Comparison of ENCODE assay signal across 23 cellular contexts in genomic region chr3:46856576-46857471, GRCh38. TPM values are rescaled to one million over a fixed set of nuclear protein-coding genes. Genes with fewer than 3 reads are reported as not detected.
DNase-seq lines count a peak whose midpoint lies in the region; ATAC-seq, FAIRE-seq and TF ChIP-seq lines count a peak whose summit lies in the region.
"Had no signal": no experiment of that assay in that cellular context is flagged by ENCODE, and none has a peak within 500 bp of the region (broad histone marks: within the 10 kb centered on the region; RNA-seq: fewer than 3 reads in every experiment).

No MANE protein-coding gene starts in this region.

- no peak for TF ChIP-seq RAD21 in H1 (IDR thresholded peaks at IDR 0.05 in 1 of 2, conservative IDR thresholded peaks at IDR 0.05 in 1 of 2; ENCODE audit: low read depth in 2 of 2, low read length in 2 of 2)

- no peak for TF ChIP-seq POLR2A in H1 (IDR thresholded peaks at IDR 0.05; ENCODE audit: control extremely low read depth in 1 of 2, low read depth in 2 of 2, low read length in 2 of 2)
- TF ChIP-seq POLR2A in testis (IDR thresholded peaks at IDR 0.05), result no peak

- no peaks in the 10 kb centered on the region for H3K4me1 Mint-ChIP-seq in activated CD8-positive, alpha-beta T cell treated with anti-CD3 and anti-CD28 coated beads for 36 hours (ENCODE audit: low read depth)
- H3K4me1 Mint-ChIP-seq in activated CD8-positive, alpha-beta T cell treated with anti-CD3 and anti-CD28 coated beads, Interleukin-2, amount 10 ng/mL, durations not matched to agents 7 days and 5 days (ENCODE audit: low read depth), result no peaks in the 10 kb centered on the region
- peaks cover 13% of the 10 kb centered on the region for H3K4me1 Mint-ChIP-seq in mesothelial cell of epicardium

- H3K27me3 ChIP-seq in H1 (replicated peaks in 1 of 4; ENCODE audit: control insufficient read depth in 3 of 4, extremely low read depth in 1 of 4, insufficient read depth in 3 of 4, low read length in 3 of 4) (peaks cover 0 to 4% (median 1%) of the 10 kb centered on the region in 4 experiments; a peak in 2 of 7 replicates), testis (no peaks in the 10 kb centered on the region)

- DNase-seq in activated CD8-positive, alpha-beta T cell treated with anti-CD3 and anti-CD28 coated beads for 36 hours, result peak; percentile 0
- no peak for DNase-seq in activated CD8-positive, alpha-beta T cell treated with anti-CD3 and anti-CD28 coated beads, Interleukin-2, amount 10 ng/mL, durations not matched to agents 7 days and 5 days
- no peak for DNase-seq in H1 (ENCODE audit: low read depth in 1 of 2, low spot score in 2 of 2)
- peak; percentile 12 to 34 for DNase-seq in mesothelial cell of epicardium (ENCODE audit: low spot score in 2 of 2, unreplicated experiment in 2 of 2)
- peak; percentile 7 for DNase-seq in testis
- DNase-seq in NCI-H446 (lab: John Stamatoyannopoulos, UW), result no peak
- DNase-seq: activated CD4-positive, alpha-beta T cell treated with anti-CD3 and anti-CD28 coated beads, Interleukin-2, amount 50 U/mL, for 4 hours; activated T-cell treated with anti-CD3 and anti-CD28 coated beads, Interleukin-2, amount 50 U/mL, for 24 hours; Kasumi-1; kidney glomerular epithelial cell; NCI-H1092 treated with DMSO at 0.1 percent for 48 hours; NCI-H2081 treated with DMSO at 0.1 percent for 48 hours; RPMI8226; stimulated activated naive CD4-positive, alpha-beta T cell treated with Interleukin-2 at 50 U/mL for 16 hours; SW 1271; trophoblast cell had no signal

- no peak overlapping the region for H2AFZ ChIP-seq in H1 (ENCODE audit: low read length)

- H3K4me1 ChIP-seq in H1 (replicated peaks in 1 of 4; ENCODE audit: control insufficient read depth in 3 of 4, insufficient read depth in 4 of 4, low read length in 3 of 4) (no peaks in the 10 kb centered on the region; a peak in 1 of 7 replicates), testis (peaks cover 3% of the 10 kb centered on the region)

- H3K18ac ChIP-seq in H1 (ENCODE audit: extremely low read depth, low read length), result no peak overlapping the region

- H3K36me3 Mint-ChIP-seq in activated CD8-positive, alpha-beta T cell treated with anti-CD3 and anti-CD28 coated beads for 36 hours (ENCODE audit: low read depth), result no peaks in the 10 kb centered on the region
- H3K36me3 Mint-ChIP-seq in activated CD8-positive, alpha-beta T cell treated with anti-CD3 and anti-CD28 coated beads, Interleukin-2, amount 10 ng/mL, durations not matched to agents 7 days and 5 days (ENCODE audit: low read depth), result no peaks in the 10 kb centered on the region
- H3K36me3 Mint-ChIP-seq in mesothelial cell of epicardium, result no peaks in the 10 kb centered on the region
- H3K36me3 Mint-ChIP-seq: activated naive CD8-positive, alpha-beta T cell had no signal

- H3K9me3 Mint-ChIP-seq in activated CD8-positive, alpha-beta T cell treated with anti-CD3 and anti-CD28 coated beads for 36 hours, result no peaks in the 10 kb centered on the region
- H3K9me3 Mint-ChIP-seq in activated CD8-positive, alpha-beta T cell treated with anti-CD3 and anti-CD28 coated beads, Interleukin-2, amount 10 ng/mL, durations not matched to agents 7 days and 5 days (ENCODE audit: insufficient read depth), result no peaks in the 10 kb centered on the region
- H3K9me3 Mint-ChIP-seq in mesothelial cell of epicardium, result no peaks in the 10 kb centered on the region
- H3K9me3 Mint-ChIP-seq: activated T-cell treated with anti-CD3 and anti-CD28 coated beads, Interleukin-2, amount 50 U/mL, for 24 hours had no signal

- H3K56ac ChIP-seq in H1 (replicated peaks; ENCODE audit: insufficient read length, low read depth, low read length), result no peak overlapping the region

- WGBS in H1 (ENCODE audit: extremely low coverage in 1 of 2, insufficient coverage in 1 of 2, insufficient read length in 1 of 2, insufficient replicate concordance in 2 of 2, low coverage in 1 of 2, low lambda C conversion rate in 2 of 2, missing lambda C conversion rate in 1 of 2), 2 experiments, result 89% methylated on average over 15 of the region's 17 CpGs; no CpG with 5 or more reads in 1 of the 2 experiments
- WGBS in testis, 2 donors, result 90 to 92% methylated on average over 12 to 17 of the region's 17 CpGs

- no peak overlapping the region for H2AK5ac ChIP-seq in H1 (ENCODE audit: low read depth, low read length)

- no peak overlapping the region for H3K4me3 Mint-ChIP-seq in activated CD8-positive, alpha-beta T cell treated with anti-CD3 and anti-CD28 coated beads for 36 hours
- H3K4me3 Mint-ChIP-seq in activated CD8-positive, alpha-beta T cell treated with anti-CD3 and anti-CD28 coated beads, Interleukin-2, amount 10 ng/mL, durations not matched to agents 7 days and 5 days, result no peak overlapping the region
- no peak overlapping the region for H3K4me3 Mint-ChIP-seq in mesothelial cell of epicardium
- H3K4me3 Mint-ChIP-seq: activated naive CD8-positive, alpha-beta T cell; activated T-cell treated with anti-CD3 and anti-CD28 coated beads, Interleukin-2, amount 50 U/mL, for 24 hours had no signal

- H3K9me3 ChIP-seq in H1 (ENCODE audit: insufficient read depth in 2 of 2, low read depth in 1 of 2, low read length in 1 of 2) (no peaks in the 10 kb centered on the region), testis (no peaks in the 10 kb centered on the region)

- no peak overlapping the region for H2BK20ac ChIP-seq in H1 (ENCODE audit: low read length)

- no peak for TF ChIP-seq CTCF in activated CD8-positive, alpha-beta T cell treated with anti-CD3 and anti-CD28 coated beads for 36 hours (IDR thresholded peaks at IDR 0.05)
- TF ChIP-seq CTCF in H1 (IDR thresholded peaks at IDR 0.05; ENCODE audit: control extremely low read depth in 1 of 3, insufficient read depth in 1 of 3, low read depth in 1 of 3, low read length in 3 of 3) (no peak), mesothelial cell of epicardium (IDR thresholded peaks at IDR 0.05; ENCODE audit: unreplicated experiment) (no peak), testis (IDR thresholded peaks at IDR 0.05) (no peak)

- CTCF ChIA-PET in activated CD8-positive, alpha-beta T cell treated with anti-CD3 and anti-CD28 coated beads for 36 hours (lab: Charles Lee), result interaction anchor here (1.7 kb wide), 1 partner anchor 10 kb away, joined by 4 read pairs; no protein-coding TSS in a partner anchor
- CTCF ChIA-PET in activated CD8-positive, alpha-beta T cell treated with anti-CD3 and anti-CD28 coated beads, Interleukin-2, amount 10 ng/mL, durations not matched to agents 7 days and 5 days (lab: Charles Lee), result no interaction called here
- CTCF ChIA-PET in H1 (lab: Charles Lee; ENCODE audit: partially characterized antibody), result interaction anchor here (1.0 to 3.6 kb wide), 6 partner anchors 8 to 407 kb away, joined by 3 to 28 read pairs (median 6); no protein-coding TSS in a partner anchor

- TF ChIP-seq EP300 in H1 (IDR thresholded peaks at IDR 0.05; ENCODE audit: borderline replicate concordance in 1 of 2, low read depth in 2 of 2, low read length in 2 of 2), result no peak

- H2BK120ac ChIP-seq in H1 (replicated peaks; ENCODE audit: low read depth, low read length), result no peak overlapping the region

- 0 out of 2 replicates have a peak, but pooled peaks cover 2% of the 10 kb centered on the region for H3K79me1 ChIP-seq in H1 (ENCODE audit: low read depth, low read length)

- H3K79me2 ChIP-seq in H1 (ENCODE audit: control insufficient read depth in 1 of 2, insufficient read depth in 2 of 2, low read length in 2 of 2), result no peaks in the 10 kb centered on the region

- no peak overlapping the region for H3K4ac ChIP-seq in H1 (replicated peaks; ENCODE audit: insufficient read length, low read depth, low read length)

- 0 out of 2 replicates have a peak, but pooled peaks cover 1% of the 10 kb centered on the region for H3K23me2 ChIP-seq in H1 (ENCODE audit: low read depth, low read length)

- no peak for FAIRE-seq in H1 (lab: Jason Lieb, UNC)
- FAIRE-seq: HTR-8/SVneo, TTC549 had no signal

- H3K27ac ChIP-seq in H1 (ENCODE audit: low read depth, low read length), result no peak overlapping the region
- no peak overlapping the region for H3K27ac ChIP-seq in testis

- H2BK5ac ChIP-seq in H1 (ENCODE audit: low read depth, low read length), result no peak overlapping the region

- POLR2A ChIA-PET in activated CD8-positive, alpha-beta T cell treated with anti-CD3 and anti-CD28 coated beads for 36 hours (lab: Charles Lee), result no interaction called here
- POLR2A ChIA-PET in activated CD8-positive, alpha-beta T cell treated with anti-CD3 and anti-CD28 coated beads, Interleukin-2, amount 10 ng/mL, durations not matched to agents 7 days and 5 days (lab: Charles Lee), result no interaction called here
- POLR2A ChIA-PET in H1 (lab: Charles Lee; ENCODE audit: partially characterized antibody), result no interaction called here

- H3K14ac ChIP-seq in H1 (ENCODE audit: insufficient read length), result no peak overlapping the region

- H3K27me3 Mint-ChIP-seq in activated CD8-positive, alpha-beta T cell treated with anti-CD3 and anti-CD28 coated beads for 36 hours, result no peaks in the 10 kb centered on the region
- no peaks in the 10 kb centered on the region for H3K27me3 Mint-ChIP-seq in activated CD8-positive, alpha-beta T cell treated with anti-CD3 and anti-CD28 coated beads, Interleukin-2, amount 10 ng/mL, durations not matched to agents 7 days and 5 days (ENCODE audit: low read depth)
- H3K27me3 Mint-ChIP-seq in mesothelial cell of epicardium (ENCODE audit: low read depth), result peaks cover 6% of the 10 kb centered on the region
- H3K27me3 Mint-ChIP-seq: activated naive CD8-positive, alpha-beta T cell had no signal

- H3K9ac ChIP-seq in H1 (replicated peaks in 1 of 4; ENCODE audit: extremely low read depth in 1 of 4, low read depth in 3 of 4, low read length in 3 of 4), result no peak overlapping the region

- H3K27ac Mint-ChIP-seq in activated CD8-positive, alpha-beta T cell treated with anti-CD3 and anti-CD28 coated beads for 36 hours, result no peak overlapping the region
- H3K27ac Mint-ChIP-seq in activated CD8-positive, alpha-beta T cell treated with anti-CD3 and anti-CD28 coated beads, Interleukin-2, amount 10 ng/mL, durations not matched to agents 7 days and 5 days, result no peak overlapping the region
- no peak overlapping the region for H3K27ac Mint-ChIP-seq in mesothelial cell of epicardium
- H3K27ac Mint-ChIP-seq: activated naive CD8-positive, alpha-beta T cell; activated T-cell treated with anti-CD3 and anti-CD28 coated beads, Interleukin-2, amount 50 U/mL, for 24 hours had no signal

- H4K5ac ChIP-seq in H1 (ENCODE audit: insufficient read length, low read depth, low read length), result no peak overlapping the region

- H2BK12ac ChIP-seq in H1 (ENCODE audit: low read depth, low read length), result no peak overlapping the region

- 0 out of 2 replicates have a peak overlapping the region, but pooled peaks have one; percentile 61 for H2BK15ac ChIP-seq in H1 (ENCODE audit: low read length)

- intact Hi-C loops in activated CD8-positive, alpha-beta T cell treated with anti-CD3 and anti-CD28 coated beads for 36 hours (cut with micrococcal nuclease), result no loop called here
- intact Hi-C loops in testis (cut with DNase I; ENCODE audit: low total_unique reads), result no loop called here

- H3K4me2 ChIP-seq in H1 (ENCODE audit: insufficient read depth in 1 of 2, low read depth in 2 of 2, low read length in 2 of 2), result no peak overlapping the region

- H4K20me1 ChIP-seq in H1 (replicated peaks in 1 of 2; ENCODE audit: control insufficient read depth in 1 of 2, insufficient read depth in 2 of 2, low read length in 2 of 2), result no peaks in the 10 kb centered on the region

- H3K4me3 ChIP-seq in H1 (ENCODE audit: extremely low read depth in 1 of 4, insufficient read depth in 2 of 4, low read depth in 3 of 4, low read length in 4 of 4) (no peak overlapping the region), testis (no peak overlapping the region)

- H3K36me3 ChIP-seq in H1 (ENCODE audit: control insufficient read depth in 2 of 4, insufficient read depth in 4 of 4, low read length in 3 of 4) (no peaks in the 10 kb centered on the region), testis (ENCODE audit: low read depth, missing control alignments) (no peaks in the 10 kb centered on the region)

- no peak overlapping the region for H4K91ac ChIP-seq in H1 (replicated peaks; ENCODE audit: insufficient read length, low read length)

- no peak for ATAC-seq in activated CD8-positive, alpha-beta T cell treated with anti-CD3 and anti-CD28 coated beads for 36 hours
- no peak for ATAC-seq in activated CD8-positive, alpha-beta T cell treated with anti-CD3 and anti-CD28 coated beads, Interleukin-2, amount 10 ng/mL, durations not matched to agents 7 days and 5 days
- ATAC-seq in GM18511 (IDR thresholded peaks at IDR 0.05; ENCODE audit: unreplicated experiment), result no peak
- no peak for ATAC-seq in HG03280 (IDR thresholded peaks at IDR 0.05; ENCODE audit: unreplicated experiment)

- no peak overlapping the region for H3K23ac ChIP-seq in H1 (ENCODE audit: insufficient read length)

- no peak overlapping the region for H4K8ac ChIP-seq in H1 (ENCODE audit: extremely low read depth, insufficient read depth, low read length)

RNA-seq across cellular contexts. Expression of gene MYL3, which starts 6.4 kb away (rescaled TPM):
- not detected for total RNA-seq in activated CD8-positive, alpha-beta T cell treated with anti-CD3 and anti-CD28 coated beads for 36 hours
- not detected for total RNA-seq in activated CD8-positive, alpha-beta T cell treated with anti-CD3 and anti-CD28 coated beads, Interleukin-2, amount 10 ng/mL, durations not matched to agents 7 days and 5 days
- total RNA-seq in H1 (2021; fragmentation: NEBNext Ultra II Directional; extraction: Animal tissue kit (Norgen Biotek cat#: 25700)), result not detected in 2 replicates
- polyA plus RNA-seq in H1 (2011; rRNA removed) (0.06 TPM in 1 of 2 replicates, not detected in the other), testis (ENCODE audit: insufficient read depth, low read depth, low replicate concordance) (14.5 TPM)
- 0.10 TPM for polyA plus RNA-seq in H1 (2011; cell fraction: cytosol; rRNA removed)
- polyA plus RNA-seq in H1 (2011; cell fraction: nucleus; rRNA removed), result not detected
- 0.19 to 0.27 TPM in 2 of 4 replicates, not detected in the others for polyA plus RNA-seq in H1 (2012, experiment 1 of 2)
- polyA plus RNA-seq in H1 (2012, experiment 2 of 2), result 0.33 TPM
- polyA plus RNA-seq in H1 (2013, experiment 1 of 2), result 0.08 TPM
- polyA plus RNA-seq in H1 (2013, experiment 2 of 2), result not detected
- polyA minus RNA-seq in H1 (2011; rRNA and poly(A)+ RNA removed), result not detected in 2 replicates
- polyA minus RNA-seq in H1 (2011; cell fraction: cytosol; rRNA and poly(A)+ RNA removed), result not detected
- not detected for polyA minus RNA-seq in H1 (2011; cell fraction: nucleus; rRNA and poly(A)+ RNA removed)
- total RNA-seq in mesothelial cell of epicardium (5.2 to 6.8 TPM (median 5.3 TPM) in 3 replicates), testis (1 to 10 TPM; 1.2 to 3.0 TPM)
- total RNA-seq: dermis microvascular lymphatic vessel endothelial cell, NCI-H460 had no signal

RNA-seq across cellular contexts. Expression of gene PTH1R, which starts 20.7 kb away (rescaled TPM):
- not detected for total RNA-seq in activated CD8-positive, alpha-beta T cell treated with anti-CD3 and anti-CD28 coated beads for 36 hours
- not detected for total RNA-seq in activated CD8-positive, alpha-beta T cell treated with anti-CD3 and anti-CD28 coated beads, Interleukin-2, amount 10 ng/mL, durations not matched to agents 7 days and 5 days
- 0.21 and 1.5 TPM in 2 replicates for total RNA-seq in H1 (2021; fragmentation: NEBNext Ultra II Directional; extraction: Animal tissue kit (Norgen Biotek cat#: 25700))
- polyA plus RNA-seq in H1 (2011; rRNA removed) (0.57 and 1.9 TPM in 2 replicates), testis (ENCODE audit: insufficient read depth, low read depth, low replicate concordance) (10.2 TPM)
- polyA plus RNA-seq in H1 (2011; cell fraction: cytosol; rRNA removed), result 0.89 TPM
- polyA plus RNA-seq in H1 (2011; cell fraction: nucleus; rRNA removed), result 3.4 TPM
- 0.27 to 1.1 TPM (median 0.67 TPM) in 4 replicates for polyA plus RNA-seq in H1 (2012, experiment 1 of 2)
- polyA plus RNA-seq in H1 (2012, experiment 2 of 2), result 0.54 TPM
- polyA plus RNA-seq in H1 (2013, experiment 1 of 2), result 0.63 TPM
- polyA plus RNA-seq in H1 (2013, experiment 2 of 2), result 0.79 TPM
- 0.73 and 0.88 TPM in 2 replicates for polyA minus RNA-seq in H1 (2011; rRNA and poly(A)+ RNA removed)
- polyA minus RNA-seq in H1 (2011; cell fraction: cytosol; rRNA and poly(A)+ RNA removed), result not detected
- polyA minus RNA-seq in H1 (2011; cell fraction: nucleus; rRNA and poly(A)+ RNA removed), result 2.3 TPM
- total RNA-seq in mesothelial cell of epicardium (34.3 to 38.0 TPM (median 36.4 TPM) in 3 replicates), testis (10 to 100 TPM in 1 of 2 donors, 1 to 10 TPM in 1; 8.4 to 11.3 TPM)

Comparison
In these comparisons a context has a peak if more than half of its experiments do, and no peak if none do; other contexts are left out.
1. DNase-seq: peak in activated CD8-positive, alpha-beta T cell treated with anti-CD3 and anti-CD28 coated beads for 36 hours (single experiment), mesothelial cell of epicardium (2 of 2) and testis (single experiment); none in activated CD8-positive, alpha-beta T cell treated with anti-CD3 and anti-CD28 coated beads, Interleukin-2, amount 10 ng/mL, durations not matched to agents 7 days and 5 days (single experiment), H1 (0 of 2) and NCI-H446 (0 of 2).